Comparison of ENCODE assay signal across 10 cellular contexts in genomic region chr12:12684375-12685106, GRCh38. TPM values are rescaled to one million over a fixed set of nuclear protein-coding genes. Genes with fewer than 3 reads are reported as not detected.
DNase-seq lines count a peak whose midpoint lies in the region; ATAC-seq and TF ChIP-seq lines count a peak whose summit lies in the region.
"Had no signal": no experiment of that assay in that cellular context is flagged by ENCODE, and none has a peak within 500 bp of the region (broad histone marks: within the 10 kb centered on the region; RNA-seq: fewer than 3 reads in every experiment).

No MANE protein-coding gene starts in this region.

- H3K9me2 ChIP-seq in neural cell (ENCODE audit: insufficient read depth, low read length): no peaks in the 10 kb centered on the region

- H3K27me3 Mint-ChIP-seq in natural killer cell treated with Interleukin-12 subunit alpha and Interleukin-12 subunit beta and Interleukin-15 and Interleukin-18, amount 100 ng/mL, for 72 hours: peaks cover 0 to 2% of the 10 kb centered on the region in 2 donors

- H3K4me1 Mint-ChIP-seq in natural killer cell treated with Interleukin-12 subunit alpha and Interleukin-12 subunit beta and Interleukin-15 and Interleukin-18, amount 100 ng/mL, for 72 hours (ENCODE audit: low read depth in 2 of 2): peaks cover 0 to 5% of the 10 kb centered on the region in 2 donors
- H3K4me1 Mint-ChIP-seq: naive B cell had no signal

- peak; percentile 83 for TF ChIP-seq EP300 in neural cell (conservative IDR thresholded peaks at IDR 0.05; ENCODE audit: poor library complexity, severe bottlenecking)

- no peaks in the 10 kb centered on the region for H3K9me3 ChIP-seq in neural cell (ENCODE audit: low read length)
- H3K9me3 ChIP-seq: SJSA1 had no signal

- no peak overlapping the region for H3K4me3 Mint-ChIP-seq in natural killer cell treated with Interleukin-12 subunit alpha and Interleukin-12 subunit beta and Interleukin-15 and Interleukin-18, amount 100 ng/mL, for 72 hours
- H3K4me3 Mint-ChIP-seq: naive B cell had no signal

- H3K36me3 ChIP-seq in neural cell (ENCODE audit: insufficient read depth, low read length): no peaks in the 10 kb centered on the region
- H3K36me3 ChIP-seq: SJSA1 had no signal

- peak overlapping the region; percentile 81 for H3K4me3 ChIP-seq in neural cell (ENCODE audit: low read length)
- H3K4me3 ChIP-seq: SJSA1 had no signal

- no peaks in the 10 kb centered on the region for H3K36me3 Mint-ChIP-seq in natural killer cell treated with Interleukin-12 subunit alpha and Interleukin-12 subunit beta and Interleukin-15 and Interleukin-18, amount 100 ng/mL, for 72 hours
- H3K36me3 Mint-ChIP-seq: naive B cell had no signal

- H3K9me3 Mint-ChIP-seq in natural killer cell treated with Interleukin-12 subunit alpha and Interleukin-12 subunit beta and Interleukin-15 and Interleukin-18, amount 100 ng/mL, for 72 hours: no peaks in the 10 kb centered on the region

- DNase-seq in activated CD4-positive, alpha-beta T cell treated with anti-CD3 and anti-CD28 coated beads for 48 hours: peak; percentile 33
- DNase-seq in activated CD4-positive, alpha-beta T cell treated with anti-CD3 and anti-CD28 coated beads for 4 hours: no peak
- DNase-seq in NCI-H446 treated with DMSO at 0.1 percent for 48 hours (lab: John Stamatoyannopoulos, UW) (peak; percentile 94), amniotic stem cell (lab: John Stamatoyannopoulos, UW) (no peak)
- DNase-seq in effector CD8-positive, alpha-beta T cell (lab: John Stamatoyannopoulos, UW): no peak
- DNase-seq in natural killer cell treated with Interleukin-12 subunit alpha and Interleukin-12 subunit beta and Interleukin-15 and Interleukin-18, amount 100 ng/mL, for 72 hours (ENCODE audit: low spot score): no peak
- DNase-seq: naive B cell had no signal

- H4K20me1 ChIP-seq in neural cell (ENCODE audit: insufficient read depth): no peaks in the 10 kb centered on the region

- TF ChIP-seq RAD21 in neural cell (conservative IDR thresholded peaks at IDR 0.05): no peak

- H3K9ac ChIP-seq in neural cell (ENCODE audit: low read length): peak overlapping the region; percentile 99

- ATAC-seq in natural killer cell treated with Interleukin-12 subunit alpha and Interleukin-12 subunit beta and Interleukin-15 and Interleukin-18, amount 100 ng/mL, for 72 hours: no peak

- H3K4me2 ChIP-seq in neural cell (ENCODE audit: low read length): peak overlapping the region; percentile 96

- no peaks in the 10 kb centered on the region for H3K27me3 ChIP-seq in neural cell (ENCODE audit: insufficient read depth, low read depth, low read length)
- H3K27me3 ChIP-seq: SJSA1 had no signal

- TF ChIP-seq CTCF in neural cell (IDR thresholded peaks at IDR 0.05; ENCODE audit: poor library complexity, severe bottlenecking): no peak

- H3K27ac ChIP-seq in cingulate gyrus (ENCODE audit: low read depth, low read length) (peak overlapping the region; percentile 82), neural cell (ENCODE audit: low read length) (peak overlapping the region; percentile 100)
- H3K27ac ChIP-seq: SJSA1 had no signal

- H2AFZ ChIP-seq in neural cell (ENCODE audit: low read depth, low read length): peak overlapping the region; percentile 73

- H3K27ac Mint-ChIP-seq in natural killer cell treated with Interleukin-12 subunit alpha and Interleukin-12 subunit beta and Interleukin-15 and Interleukin-18, amount 100 ng/mL, for 72 hours: no peak overlapping the region
- H3K27ac Mint-ChIP-seq: naive B cell had no signal

- H3K79me2 ChIP-seq in neural cell (replicated peaks; ENCODE audit: insufficient read depth, low read length): peaks cover 44% of the 10 kb centered on the region

- peaks cover 11% of the 10 kb centered on the region for H3F3A ChIP-seq in neural cell (ENCODE audit: insufficient read depth, low read length, poor library complexity, severe bottlenecking)

TF ChIP-seq in neural cell, 6 proteins besides CTCF, POLR2A, EP300 and RAD21:
- TF ChIP-seq MXI1 (conservative IDR thresholded peaks at IDR 0.05; ENCODE audit: poor library complexity, severe bottlenecking): peak; percentile 35
- TF ChIP-seq TAF1 (IDR thresholded peaks at IDR 0.05; ENCODE audit: low read depth): peak; percentile 96
- TF ChIP-seq SMC3 (conservative IDR thresholded peaks at IDR 0.05; ENCODE audit: poor library complexity): peak; percentile 27
- TF ChIP-seq, protein P1, sequence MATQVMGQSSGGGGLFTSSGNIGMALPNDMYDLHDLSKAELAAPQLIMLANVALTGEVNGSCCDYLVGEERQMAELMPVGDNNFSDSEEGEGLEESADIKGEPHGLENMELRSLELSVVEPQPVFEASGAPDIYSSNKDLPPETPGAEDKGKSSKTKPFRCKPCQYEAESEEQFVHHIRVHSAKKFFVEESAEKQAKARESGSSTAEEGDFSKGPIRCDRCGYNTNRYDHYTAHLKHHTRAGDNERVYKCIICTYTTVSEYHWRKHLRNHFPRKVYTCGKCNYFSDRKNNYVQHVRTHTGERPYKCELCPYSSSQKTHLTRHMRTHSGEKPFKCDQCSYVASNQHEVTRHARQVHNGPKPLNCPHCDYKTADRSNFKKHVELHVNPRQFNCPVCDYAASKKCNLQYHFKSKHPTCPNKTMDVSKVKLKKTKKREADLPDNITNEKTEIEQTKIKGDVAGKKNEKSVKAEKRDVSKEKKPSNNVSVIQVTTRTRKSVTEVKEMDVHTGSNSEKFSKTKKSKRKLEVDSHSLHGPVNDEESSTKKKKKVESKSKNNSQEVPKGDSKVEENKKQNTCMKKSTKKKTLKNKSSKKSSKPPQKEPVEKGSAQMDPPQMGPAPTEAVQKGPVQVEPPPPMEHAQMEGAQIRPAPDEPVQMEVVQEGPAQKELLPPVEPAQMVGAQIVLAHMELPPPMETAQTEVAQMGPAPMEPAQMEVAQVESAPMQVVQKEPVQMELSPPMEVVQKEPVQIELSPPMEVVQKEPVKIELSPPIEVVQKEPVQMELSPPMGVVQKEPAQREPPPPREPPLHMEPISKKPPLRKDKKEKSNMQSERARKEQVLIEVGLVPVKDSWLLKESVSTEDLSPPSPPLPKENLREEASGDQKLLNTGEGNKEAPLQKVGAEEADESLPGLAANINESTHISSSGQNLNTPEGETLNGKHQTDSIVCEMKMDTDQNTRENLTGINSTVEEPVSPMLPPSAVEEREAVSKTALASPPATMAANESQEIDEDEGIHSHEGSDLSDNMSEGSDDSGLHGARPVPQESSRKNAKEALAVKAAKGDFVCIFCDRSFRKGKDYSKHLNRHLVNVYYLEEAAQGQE (IDR thresholded peaks at IDR 0.05; ENCODE audit: borderline replicate concordance): peak; percentile 100
- no peak for TF ChIP-seq EZH2 (IDR thresholded peaks at IDR 0.05; ENCODE audit: borderline replicate concordance, insufficient read depth, low read length, poor library complexity, severe bottlenecking)
- peak; percentile 98 for TF ChIP-seq POLR2AphosphoS5 (IDR thresholded peaks at IDR 0.05)

RNA-seq across cellular contexts. Expression of gene GPR19, which starts 11.4 kb away (rescaled TPM):
- polyA plus RNA-seq in neural cell: 44.2 and 53.4 TPM in 2 replicates
- 116 and 127 TPM in 2 replicates for polyA minus RNA-seq in neural cell
- total RNA-seq in natural killer cell treated with Interleukin-12 subunit alpha and Interleukin-12 subunit beta and Interleukin-15 and Interleukin-18, amount 100 ng/mL, for 72 hours: 1 to 10 TPM; 6.4 to 9.9 TPM

RNA-seq across cellular contexts. Expression of gene CDKN1B, which starts 32.6 kb away (rescaled TPM):
- 106 and 107 TPM in 2 replicates for polyA plus RNA-seq in neural cell
- polyA minus RNA-seq in neural cell: 86.6 and 95.9 TPM in 2 replicates
- total RNA-seq in natural killer cell treated with Interleukin-12 subunit alpha and Interleukin-12 subunit beta and Interleukin-15 and Interleukin-18, amount 100 ng/mL, for 72 hours: 10 to 100 TPM; 24.6 to 38.1 TPM

Comparison
In these comparisons a context has a peak if more than half of its experiments do, and no peak if none do; other contexts are left out.
1. DNase-seq: peak in activated CD4-positive, alpha-beta T cell treated with anti-CD3 and anti-CD28 coated beads for 48 hours (single experiment) and NCI-H446 treated with DMSO at 0.1 percent for 48 hours (single experiment); none in activated CD4-positive, alpha-beta T cell treated with anti-CD3 and anti-CD28 coated beads for 4 hours (0 of 2), amniotic stem cell (single experiment), effector CD8-positive, alpha-beta T cell (single experiment) and natural killer cell treated with Interleukin-12 subunit alpha and Interleukin-12 subunit beta and Interleukin-15 and Interleukin-18, amount 100 ng/mL, for 72 hours (single experiment).